23 cellular contexts compared by ENCODE assay signal in the genomic region with DNA sequence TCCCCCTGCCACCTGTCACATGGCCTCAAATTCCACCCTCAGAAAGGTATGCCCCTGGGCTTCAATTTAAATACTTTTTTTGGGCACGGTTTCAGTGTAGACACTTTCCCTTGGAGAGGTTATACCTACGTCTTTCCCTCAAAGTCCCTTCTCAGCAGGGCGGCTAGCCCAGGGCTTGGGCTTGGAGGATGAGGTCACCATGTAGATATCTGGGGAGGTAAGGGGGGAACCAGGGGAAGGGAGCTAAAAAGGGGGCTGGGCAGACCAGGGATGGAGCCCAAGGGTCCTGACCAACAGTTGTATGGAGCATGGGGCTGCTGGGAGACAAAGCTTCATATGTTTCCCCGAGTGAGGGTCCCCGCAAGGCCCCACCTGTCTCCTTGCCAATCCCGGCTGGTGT.
DNase-seq lines count a peak whose midpoint lies in the region; ATAC-seq, FAIRE-seq and TF ChIP-seq lines count a peak whose summit lies in the region.
"Had no signal": no experiment of that assay in that cellular context is flagged by ENCODE, and none has a peak within 500 bp of the region (broad histone marks: within the 10 kb centered on the region; RNA-seq: fewer than 3 reads in every experiment).

No MANE protein-coding gene starts in this region.

- peak overlapping the region; percentile 56 for H3K27ac Mint-ChIP-seq in mesothelial cell of epicardium
- H3K27ac Mint-ChIP-seq: B cell; CD8-positive, alpha-beta T cell had no signal

- POLR2A ChIA-PET in HepG2 (lab: Yijun Ruan, JAX), result interaction anchor here (0.9 to 1.3 kb wide), 2 partner anchors 131 to 146 kb away, joined by 3 to 5 read pairs; a partner anchor contains a TSS

- no peak overlapping the region for H4K12ac ChIP-seq in trophoblast cell (ENCODE audit: low read depth, low read length)

- no peak overlapping the region for H2AK5ac ChIP-seq in mesenchymal stem cell (ENCODE audit: low read length, severe bottlenecking)
- H2AK5ac ChIP-seq in trophoblast cell (ENCODE audit: low read length), result peak overlapping the region; percentile 71

- no peaks in the 10 kb centered on the region for H3K36me3 Mint-ChIP-seq in mesothelial cell of epicardium
- H3K36me3 Mint-ChIP-seq: CD4-positive, CD25-positive, alpha-beta regulatory T cell; CD8-positive, alpha-beta T cell had no signal

- no TSS peak for BruUV-seq in HepG2 (replicated peaks; lab: Mats Ljungman, UMichigan)

- peak overlapping the region; percentile 13 for H2BK15ac ChIP-seq in mesenchymal stem cell (ENCODE audit: low read depth, poor library complexity, severe bottlenecking)

- peaks cover 32% of the 10 kb centered on the region for H3K4me1 Mint-ChIP-seq in mesothelial cell of epicardium
- H3K4me1 Mint-ChIP-seq: B cell had no signal

- no peak overlapping the region for H4K8ac ChIP-seq in mesenchymal stem cell (ENCODE audit: low read length)
- no peak overlapping the region for H4K8ac ChIP-seq in trophoblast cell (ENCODE audit: low read depth, low read length)

- H2BK120ac ChIP-seq in mesenchymal stem cell (ENCODE audit: low read depth, low read length), result no peak overlapping the region
- H2BK120ac ChIP-seq in trophoblast cell (ENCODE audit: insufficient read depth, low read length, poor library complexity), result no peak overlapping the region

- no peak overlapping the region for H3K4ac ChIP-seq in mesenchymal stem cell (ENCODE audit: low read depth in 1 of 2, low read length in 2 of 2)
- H3K4ac ChIP-seq in trophoblast cell (ENCODE audit: low read depth, low read length), result no peak overlapping the region

- FAIRE-seq in HepG2 (lab: Jason Lieb, UNC), result no peak
- FAIRE-seq: A204.1, G401.6, GM12878, H54 had no signal

- TF ChIP-seq RAD21 in HepG2 (CRISPR knock-in tag; IDR thresholded peaks at IDR 0.05), result no peak

- intact Hi-C loops in HepG2 (cut with micrococcal nuclease; ENCODE audit: unreplicated experiment) (no loop called here), right lobe of liver (cut with DNase I) (no loop called here)

- H3K79me2 ChIP-seq in HepG2 (ENCODE audit: insufficient read depth, low read length) (no peaks in the 10 kb centered on the region), trophoblast cell (ENCODE audit: control insufficient read depth, insufficient read depth, low read length, poor library complexity) (no peaks in the 10 kb centered on the region)

- H4K91ac ChIP-seq in mesenchymal stem cell (ENCODE audit: low read length) (no peak overlapping the region), trophoblast cell (ENCODE audit: low read depth, low read length) (peak overlapping the region; percentile 48)

- H3K14ac ChIP-seq in mesenchymal stem cell (ENCODE audit: low read length in 2 of 2) (no peak overlapping the region), trophoblast cell (ENCODE audit: low read length) (no peak overlapping the region)

- no peak for TF ChIP-seq EP300 in HepG2 (IDR thresholded peaks at IDR 0.05; ENCODE audit: low read depth in 2 of 2, low read length in 2 of 2)
- no peak for TF ChIP-seq EP300 in HepG2 (CRISPR knock-in tag; IDR thresholded peaks at IDR 0.05; ENCODE audit: borderline replicate concordance)

- H2BK12ac ChIP-seq in mesenchymal stem cell (ENCODE audit: low read length in 2 of 2) (peak overlapping the region in 1 of 2 experiments; percentile 42), trophoblast cell (ENCODE audit: low read length) (no peak overlapping the region)

- DNase-seq in HepG2 (ENCODE audit: low spot score), result no peak
- DNase-seq in right lobe of liver, result no peak
- DNase-seq in mesenchymal stem cell, result no peak
- DNase-seq in mesothelial cell of epicardium (ENCODE audit: low spot score in 2 of 2, unreplicated experiment in 2 of 2), result no peak
- no peak for DNase-seq in trophoblast cell
- no peak for DNase-seq in GM10266 (ENCODE audit: extremely low spot score)
- DNase-seq in NCI-H187 treated with DMSO at 0.1 percent for 48 hours (lab: John Stamatoyannopoulos, UW), result no peak
- DNase-seq: Caco-2; CD4-positive, CD25-positive, alpha-beta regulatory T cell; CD8-positive, alpha-beta T cell; DMS153; DND-41; GOT3; HCEC 1CT had no signal

- no peak overlapping the region for H3K4me2 ChIP-seq in HepG2 (ENCODE audit: low read depth, low read length)
- no peak overlapping the region for H3K4me2 ChIP-seq in mesenchymal stem cell (ENCODE audit: low read length, poor library complexity, severe bottlenecking)
- H3K4me2 ChIP-seq in trophoblast cell (ENCODE audit: low read length), result no peak overlapping the region
- H3K4me2 ChIP-seq: BLaER1 had no signal

- H3K18ac ChIP-seq in mesenchymal stem cell (ENCODE audit: low read depth in 1 of 2, low read length in 2 of 2), result no peak overlapping the region
- no peak overlapping the region for H3K18ac ChIP-seq in trophoblast cell (ENCODE audit: low read length)

- H3K9me3 ChIP-seq in HepG2 (ENCODE audit: low read length), result no peaks in the 10 kb centered on the region
- H3K9me3 ChIP-seq in right lobe of liver, result no peaks in the 10 kb centered on the region
- H3K9me3 ChIP-seq in mesenchymal stem cell (ENCODE audit: control insufficient read depth, low read length), result no peaks in the 10 kb centered on the region
- H3K9me3 ChIP-seq in trophoblast cell (ENCODE audit: insufficient read depth, low read depth, low read length), result no peaks in the 10 kb centered on the region
- H3K9me3 ChIP-seq: BLaER1, Caco-2 had no signal

- no peaks in the 10 kb centered on the region for H3K9me3 Mint-ChIP-seq in mesothelial cell of epicardium
- H3K9me3 Mint-ChIP-seq: CD8-positive, alpha-beta T cell had no signal

- H2BK5ac ChIP-seq in mesenchymal stem cell (ENCODE audit: low read depth, low read length, poor library complexity, severe bottlenecking) (no peak overlapping the region), trophoblast cell (ENCODE audit: low read depth, low read length, poor library complexity) (no peak overlapping the region)

- H3K27me3 ChIP-seq in HepG2 (ENCODE audit: control insufficient read depth in 1 of 2, insufficient read depth in 2 of 2, low read length in 2 of 2) (no peaks in the 10 kb centered on the region; a peak in 1 of 5 replicates), right lobe of liver (no peaks in the 10 kb centered on the region), mesenchymal stem cell (ENCODE audit: control insufficient read depth in 1 of 2, insufficient read depth in 1 of 2, low read length in 2 of 2) (no peaks in the 10 kb centered on the region), trophoblast cell (ENCODE audit: insufficient read depth, low read length) (no peaks in the 10 kb centered on the region)
- H3K27me3 ChIP-seq: BLaER1 had no signal

- H3K79me1 ChIP-seq in mesenchymal stem cell (replicated peaks; ENCODE audit: low read length, poor library complexity, severe bottlenecking) (no peaks in the 10 kb centered on the region), trophoblast cell (ENCODE audit: low read length) (peaks cover 6% of the 10 kb centered on the region)

- TF ChIP-seq POLR2A in HepG2 (IDR thresholded peaks at IDR 0.05; ENCODE audit: insufficient read depth in 1 of 2, low read depth in 2 of 2, low read length in 2 of 2) (no peak), right lobe of liver (IDR thresholded peaks at IDR 0.05) (no peak)

- no peak for TF ChIP-seq CTCF in HepG2 (CRISPR knock-in tag; IDR thresholded peaks at IDR 0.05)
- TF ChIP-seq CTCF in right lobe of liver (IDR thresholded peaks at IDR 0.05), result no peak
- TF ChIP-seq CTCF in mesothelial cell of epicardium (IDR thresholded peaks at IDR 0.05; ENCODE audit: unreplicated experiment), result no peak
- no peak for TF ChIP-seq CTCF in GM10266 (IDR thresholded peaks at IDR 0.05; ENCODE audit: control insufficient read depth, insufficient read depth, low read depth, missing control alignments)

- H3K4me1 ChIP-seq in HepG2 (ENCODE audit: insufficient read depth, low read length) (peaks cover 20% of the 10 kb centered on the region), right lobe of liver (peaks cover 0 to 7% (median 0%) of the 10 kb centered on the region in 4 donors), mesenchymal stem cell (ENCODE audit: control insufficient read depth, insufficient read depth, low read depth, low read length) (no peaks in the 10 kb centered on the region), trophoblast cell (ENCODE audit: control insufficient read depth in 1 of 2, insufficient read depth in 2 of 2, low read length in 2 of 2) (peaks cover 3 to 13% of the 10 kb centered on the region in 2 experiments)
- H3K4me1 ChIP-seq: BLaER1 had no signal

- H3K9ac ChIP-seq in HepG2 (ENCODE audit: insufficient read depth, low read depth, low read length), result no peak overlapping the region
- H3K9ac ChIP-seq in mesenchymal stem cell (ENCODE audit: low read length), result no peak overlapping the region
- H3K9ac ChIP-seq in trophoblast cell (ENCODE audit: low read length), result peak overlapping the region; percentile 49
- H3K9ac ChIP-seq: BLaER1 had no signal

- H4K20me1 ChIP-seq in HepG2 (ENCODE audit: insufficient read depth, low read length), result no peaks in the 10 kb centered on the region
- H4K20me1 ChIP-seq: BLaER1 had no signal

- in situ Hi-C loops in HepG2 (cut with HindIII; ENCODE audit: extremely low pct_ligation_motif_present, low pct_unique_long_range_greater_than_20kb), result no loop called here

- CTCF ChIA-PET in HepG2 (lab: Yijun Ruan, JAX; ENCODE audit: low intra/inter-chr PET ratio, low total read pairs), result no interaction called here

- H3K23ac ChIP-seq in mesenchymal stem cell (ENCODE audit: low read length in 2 of 2), result no peak overlapping the region
- H3K23ac ChIP-seq in trophoblast cell (ENCODE audit: low read length), result no peak overlapping the region

- ATAC-seq in HepG2 (no peak), right lobe of liver (no peak), HG02759 (IDR thresholded peaks at IDR 0.05; ENCODE audit: unreplicated experiment) (no peak)
- ATAC-seq: CD8-positive, alpha-beta T cell; GM12878 had no signal

- no peaks in the 10 kb centered on the region for H3K27me3 Mint-ChIP-seq in mesothelial cell of epicardium (ENCODE audit: low read depth)
- H3K27me3 Mint-ChIP-seq: B cell had no signal

- 82% methylated on average over 4 of the region's 6 CpGs for WGBS in HepG2 (ENCODE audit: low lambda C conversion rate)
- WGBS in right lobe of liver (ENCODE audit: insufficient coverage, low coverage, low lambda C conversion rate, missing lambda C conversion rate), result 77% methylated on average over 2 of the region's 6 CpGs
- WGBS in mesenchymal stem cell, result 92% methylated on average over 6 of the region's 6 CpGs
- WGBS in trophoblast cell (ENCODE audit: extremely low coverage, insufficient coverage, insufficient read length), result no CpG with 5 or more reads among the region's 6 CpGs

- no peak overlapping the region for H3K27ac ChIP-seq in HepG2 (ENCODE audit: extremely low read length, insufficient read depth, low read length)
- no peak overlapping the region for H3K27ac ChIP-seq in right lobe of liver
- no peak overlapping the region for H3K27ac ChIP-seq in mesenchymal stem cell (ENCODE audit: low read length, poor library complexity, severe bottlenecking)
- H3K27ac ChIP-seq in trophoblast cell (ENCODE audit: low read depth, low read length), result no peak overlapping the region
- H3K27ac ChIP-seq: 22Rv1, BLaER1, C4-2B had no signal

- no peak overlapping the region for H3K4me3 Mint-ChIP-seq in mesothelial cell of epicardium
- H3K4me3 Mint-ChIP-seq: B cell; CD4-positive, CD25-positive, alpha-beta regulatory T cell; CD8-positive, alpha-beta T cell had no signal

- H2AFZ ChIP-seq in HepG2 (ENCODE audit: low read length) (peak overlapping the region; percentile 2), mesenchymal stem cell (ENCODE audit: low read depth, low read length) (no peak overlapping the region), trophoblast cell (ENCODE audit: insufficient read depth, low read length, poor library complexity) (no peak overlapping the region)

- H3K4me3 ChIP-seq in HepG2 (replicated peaks in 1 of 3; ENCODE audit: insufficient read depth in 1 of 3, low read depth in 2 of 3, low read length in 3 of 3) (no peak overlapping the region), right lobe of liver (no peak overlapping the region), mesenchymal stem cell (ENCODE audit: insufficient read depth in 1 of 2, low read depth in 1 of 2, low read length in 2 of 2) (no peak overlapping the region), trophoblast cell (ENCODE audit: low read depth, low read length) (no peak overlapping the region)
- H3K4me3 ChIP-seq: BLaER1, GM12878 had no signal

- no peaks in the 10 kb centered on the region for H3K36me3 ChIP-seq in HepG2 (replicated peaks in 1 of 2; ENCODE audit: control insufficient read depth in 1 of 2, insufficient read depth in 2 of 2, low read length in 2 of 2)
- H3K36me3 ChIP-seq in right lobe of liver, result no peaks in the 10 kb centered on the region
- H3K36me3 ChIP-seq in mesenchymal stem cell (ENCODE audit: control insufficient read depth in 1 of 2, insufficient read depth in 2 of 2, low read depth in 1 of 2, low read length in 2 of 2), result no peaks in the 10 kb centered on the region
- no peaks in the 10 kb centered on the region for H3K36me3 ChIP-seq in trophoblast cell (ENCODE audit: control insufficient read depth in 1 of 2, insufficient read depth in 2 of 2, low read length in 2 of 2)
- H3K36me3 ChIP-seq: BLaER1 had no signal
